In genomic region chrX:64894454-64895038, GRCh38 we compare ENCODE assay signal across 10 cellular contexts.
A peak's percentile ranks its signal among the peaks of the same experiment; 100 is the strongest.
DNase-seq lines count a peak whose midpoint lies in the region; ATAC-seq, FAIRE-seq and TF ChIP-seq lines count a peak whose summit lies in the region.
"Had no signal": no experiment of that assay in that cellular context is flagged by ENCODE, and none has a peak within 500 bp of the region (broad histone marks: within the 10 kb centered on the region; RNA-seq: fewer than 3 reads in every experiment).

No MANE protein-coding gene starts in this region.

- intact Hi-C loops in activated T-helper 2 cell treated with anti-CD3 and anti-CD28 coated beads, Interferon-gamma antibody, Interleukin-2, Interleukin-4, amounts not matched to agents 10 μg/mL and 5 μg/mL and 100 μg/mL, durations not matched to agents 14 hours and 24 hours and 36 hours (cut with micrococcal nuclease) = loop anchor here (5.0 to 10.0 kb wide), 2 partner anchors 558 to 630 kb away; no protein-coding TSS in a partner anchor

- H4K20me1 ChIP-seq in keratinocyte (ENCODE audit: control insufficient read depth, extremely low read depth, insufficient read depth, low read length) = no peaks in the 10 kb centered on the region

- H3K27ac Mint-ChIP-seq in activated T-helper 2 cell treated with anti-CD3 and anti-CD28 coated beads, Interferon-gamma antibody, Interleukin-2, Interleukin-4, amounts not matched to agents 10 μg/mL and 5 μg/mL and 100 μg/mL, durations not matched to agents 14 hours and 24 hours and 36 hours = no peak overlapping the region
- H3K27ac Mint-ChIP-seq: memory B cell had no signal

- no peak overlapping the region for H3K4me3 ChIP-seq in GM06990 (replicated peaks; ENCODE audit: low read depth, low read length)
- H3K4me3 ChIP-seq in keratinocyte (ENCODE audit: control insufficient read depth in 2 of 3, extremely low read depth in 1 of 3, insufficient read depth in 2 of 3, low read depth in 1 of 3, low read length in 3 of 3) = no peak overlapping the region
- H3K4me3 ChIP-seq: SK-N-MC had no signal

- DNase-seq in GM06990 (ENCODE audit: extremely low read depth, insufficient read length) (no peak), NCI-H524 (lab: John Stamatoyannopoulos, UW) (peak; percentile 69 to 77), keratinocyte (ENCODE audit: low read depth, low spot score) (no peak), middle frontal gyrus (ENCODE audit: extremely low spot score, low spot score) (no peak)
- DNase-seq in activated T-helper 2 cell treated with anti-CD3 and anti-CD28 coated beads, Interferon-gamma antibody, Interleukin-2, Interleukin-4, amounts not matched to agents 10 μg/mL and 5 μg/mL and 100 μg/mL, durations not matched to agents 14 hours and 24 hours and 36 hours (ENCODE audit: low spot score) = peak; percentile 13

- H3K9me3 Mint-ChIP-seq in activated T-helper 2 cell treated with anti-CD3 and anti-CD28 coated beads, Interferon-gamma antibody, Interleukin-2, Interleukin-4, amounts not matched to agents 10 μg/mL and 5 μg/mL and 100 μg/mL, durations not matched to agents 14 hours and 24 hours and 36 hours = no peaks in the 10 kb centered on the region

- H3K79me2 ChIP-seq in keratinocyte (ENCODE audit: control insufficient read depth, insufficient read depth, low read length) = no peaks in the 10 kb centered on the region

- no peaks in the 10 kb centered on the region for H3K27me3 ChIP-seq in GM06990 (replicated peaks; ENCODE audit: control insufficient read depth, insufficient read depth, low read length)
- no peaks in the 10 kb centered on the region for H3K27me3 ChIP-seq in keratinocyte (ENCODE audit: control insufficient read depth, extremely low read depth, insufficient read depth, low read length)

- no peaks in the 10 kb centered on the region for H3K9me1 ChIP-seq in keratinocyte (ENCODE audit: control insufficient read depth, extremely low read depth, insufficient read depth, low read length)

- no peaks in the 10 kb centered on the region for H3K36me3 ChIP-seq in GM06990 (ENCODE audit: control insufficient read depth, insufficient read depth, low read length)
- no peaks in the 10 kb centered on the region for H3K36me3 ChIP-seq in keratinocyte (ENCODE audit: control insufficient read depth in 2 of 2, extremely low read depth in 1 of 2, insufficient read depth in 2 of 2, low read length in 2 of 2)

- no peak overlapping the region for H2AFZ ChIP-seq in keratinocyte (ENCODE audit: control insufficient read depth, low read length)

- no peak overlapping the region for H3K4me2 ChIP-seq in keratinocyte (ENCODE audit: control insufficient read depth, extremely low read depth, insufficient read depth, low read depth, low read length)

- H3K4me3 Mint-ChIP-seq in activated T-helper 2 cell treated with anti-CD3 and anti-CD28 coated beads, Interferon-gamma antibody, Interleukin-2, Interleukin-4, amounts not matched to agents 10 μg/mL and 5 μg/mL and 100 μg/mL, durations not matched to agents 14 hours and 24 hours and 36 hours (ENCODE audit: low read depth) = no peak overlapping the region
- H3K4me3 Mint-ChIP-seq: memory B cell had no signal

- no peak overlapping the region for H3K27ac ChIP-seq in keratinocyte (ENCODE audit: control insufficient read depth, insufficient read depth, low read length)
- H3K27ac ChIP-seq: SK-N-MC had no signal

- dilution Hi-C loops in keratinocyte (cut with MboI; ENCODE audit: extremely low pct_ligation_motif_present, low sequenced_read_pairs) = no loop called here

- ATAC-seq in GM21723 (IDR thresholded peaks at IDR 0.05; ENCODE audit: unreplicated experiment) (peak; percentile 75), GM21825 (IDR thresholded peaks at IDR 0.05; ENCODE audit: unreplicated experiment) (no peak), GM21528 (IDR thresholded peaks at IDR 0.05; ENCODE audit: low FRiP score, unreplicated experiment) (no peak)

- peaks cover 1% of the 10 kb centered on the region for H3K4me1 Mint-ChIP-seq in activated T-helper 2 cell treated with anti-CD3 and anti-CD28 coated beads, Interferon-gamma antibody, Interleukin-2, Interleukin-4, amounts not matched to agents 10 μg/mL and 5 μg/mL and 100 μg/mL, durations not matched to agents 14 hours and 24 hours and 36 hours (ENCODE audit: low read depth)

- no peaks in the 10 kb centered on the region for H3K9me3 ChIP-seq in keratinocyte (ENCODE audit: control insufficient read depth, low read depth, low read length)

- TF ChIP-seq CTCF in GM06990 (IDR thresholded peaks at IDR 0.05; ENCODE audit: insufficient read depth, low read length, poor library complexity, severe bottlenecking) = peak; percentile 67
- peak; percentile 8 to 59 (median 55) for TF ChIP-seq CTCF in keratinocyte (optimal IDR thresholded peaks at IDR 0.05 in 1 of 3, IDR thresholded peaks at IDR 0.05 in 1 of 3, conservative IDR thresholded peaks at IDR 0.05 in 1 of 3; ENCODE audit: extremely low read depth in 1 of 3, insufficient read depth in 2 of 3, low read length in 3 of 3)

- no peaks in the 10 kb centered on the region for H3K36me3 Mint-ChIP-seq in activated T-helper 2 cell treated with anti-CD3 and anti-CD28 coated beads, Interferon-gamma antibody, Interleukin-2, Interleukin-4, amounts not matched to agents 10 μg/mL and 5 μg/mL and 100 μg/mL, durations not matched to agents 14 hours and 24 hours and 36 hours (ENCODE audit: low read depth)

- no peaks in the 10 kb centered on the region for H3K4me1 ChIP-seq in keratinocyte (ENCODE audit: control insufficient read depth, extremely low read depth, insufficient read depth, low read length)

- no peak for FAIRE-seq in keratinocyte (lab: Jason Lieb, UNC)

- H3K9ac ChIP-seq in keratinocyte (ENCODE audit: control insufficient read depth, extremely low read depth, insufficient read depth, low read length) = no peak overlapping the region

- H3K27me3 Mint-ChIP-seq in activated T-helper 2 cell treated with anti-CD3 and anti-CD28 coated beads, Interferon-gamma antibody, Interleukin-2, Interleukin-4, amounts not matched to agents 10 μg/mL and 5 μg/mL and 100 μg/mL, durations not matched to agents 14 hours and 24 hours and 36 hours (ENCODE audit: low read depth) = no peaks in the 10 kb centered on the region
- H3K27me3 Mint-ChIP-seq: memory B cell had no signal

Comparison
In these comparisons a context has a peak if more than half of its experiments do, and no peak if none do; other contexts are left out.
1. DNase-seq: peak in NCI-H524 (2 of 2) and activated T-helper 2 cell treated with anti-CD3 and anti-CD28 coated beads, Interferon-gamma antibody, Interleukin-2, Interleukin-4, amounts not matched to agents 10 μg/mL and 5 μg/mL and 100 μg/mL, durations not matched to agents 14 hours and 24 hours and 36 hours (single experiment); none in GM06990 (single experiment), keratinocyte (single experiment) and middle frontal gyrus (single experiment).